In the genomic region with DNA sequence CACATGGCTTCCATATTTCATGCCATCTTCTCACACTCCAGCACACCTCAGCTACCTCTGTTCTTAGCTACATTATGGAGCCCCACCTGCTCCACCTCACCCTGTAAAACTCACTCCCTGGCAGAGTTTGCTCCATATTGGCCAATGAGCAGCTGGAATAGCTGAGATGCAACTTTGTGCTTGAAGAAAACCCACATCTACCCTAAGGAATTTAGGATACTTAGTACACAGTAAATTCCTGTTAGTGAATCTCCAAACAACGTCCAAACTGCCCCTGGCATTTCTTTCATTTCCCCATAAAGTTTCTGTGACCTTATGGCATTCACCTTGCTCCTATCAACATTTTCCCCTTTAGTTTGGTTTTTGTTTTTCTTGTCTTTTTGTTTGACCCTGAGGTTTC, we compare ENCODE assay signal across 15 cellular contexts. TPM values are rescaled to one million over a fixed set of nuclear protein-coding genes. Genes with fewer than 3 reads are reported as not detected.
DNase-seq lines count a peak whose midpoint lies in the region; ATAC-seq and TF ChIP-seq lines count a peak whose summit lies in the region.
"Had no signal": no experiment of that assay in that cellular context is flagged by ENCODE, and none has a peak within 500 bp of the region (broad histone marks: within the 10 kb centered on the region; RNA-seq: fewer than 3 reads in every experiment).

No MANE protein-coding gene starts in this region.

- H3K27ac ChIP-seq in KMS-11 = peak overlapping the region; percentile 42; the same call in 1 of the 2 replicates
- peak overlapping the region; percentile 39 for H3K27ac ChIP-seq in caudate nucleus (ENCODE audit: low read depth, low read length)
- H3K27ac ChIP-seq: PC-9, thyroid gland had no signal

- H3K4me3 Mint-ChIP-seq in nephron = peak overlapping the region; percentile 43 to 70 (median 60)

- no peak overlapping the region for H3K4me3 ChIP-seq in KMS-11 (IDR thresholded peaks at IDR 0.05; ENCODE audit: insufficient read depth, low read depth, low read length)
- H3K4me3 ChIP-seq: ascending aorta, PC-9, thyroid gland had no signal

- H3K79me2 ChIP-seq in KMS-11 (ENCODE audit: insufficient read depth, low read depth) = no peaks in the 10 kb centered on the region

- H3K27me3 ChIP-seq in KMS-11 (ENCODE audit: insufficient read depth, low read depth) = no peaks in the 10 kb centered on the region
- H3K27me3 ChIP-seq: ascending aorta, thyroid gland had no signal

- H3K36me3 Mint-ChIP-seq in nephron (ENCODE audit: low read depth) = peaks cover 52% of the 10 kb centered on the region

- H3K4me2 ChIP-seq in KMS-11 = peak overlapping the region; percentile 43
- H3K4me2 ChIP-seq: PC-9 had no signal

- H2AFZ ChIP-seq in KMS-11 (ENCODE audit: low read depth) = no peak overlapping the region
- H2AFZ ChIP-seq: PC-9 had no signal

- TF ChIP-seq CTCF in KMS-11 (conservative IDR thresholded peaks at IDR 0.05; ENCODE audit: low read depth, low read length) (no peak), nephron (IDR thresholded peaks at IDR 0.05; ENCODE audit: unreplicated experiment in 3 of 3) (no peak), omental fat pad (IDR thresholded peaks at IDR 0.05) (no peak)

- ATAC-seq in omental fat pad (ENCODE audit: low FRiP score) (no peak), HG02973 (IDR thresholded peaks at IDR 0.05; ENCODE audit: unreplicated experiment) (no peak)

- H3K36me3 ChIP-seq in KMS-11 (ENCODE audit: insufficient read depth) = no peaks in the 10 kb centered on the region

- H3K9ac ChIP-seq in KMS-11 = no peak overlapping the region

- peaks cover 15% of the 10 kb centered on the region for H3K27me3 Mint-ChIP-seq in nephron (ENCODE audit: low read depth)

- peak; percentile 60 for DNase-seq in AG20443 (ENCODE audit: low spot score)
- no peak for DNase-seq in caudate nucleus (lab: John Stamatoyannopoulos, UW)
- no peak for DNase-seq in omental fat pad (ENCODE audit: low spot score)
- DNase-seq in cerebellar cortex (ENCODE audit: low spot score) = no peak
- no peak for DNase-seq in occipital lobe (lab: John Stamatoyannopoulos, UW)
- DNase-seq: activated CD4-positive, alpha-beta T cell treated with anti-CD3 and anti-CD28 coated beads for 1 hour; DMS153; NCI-H1417 treated with DMSO at 0.1 percent for 48 hours; thyroid gland had no signal

- peak overlapping the region; percentile 67 to 93 (median 89) for H3K27ac Mint-ChIP-seq in nephron

- H3K9me3 Mint-ChIP-seq in nephron = no peaks in the 10 kb centered on the region

- peaks cover 65% of the 10 kb centered on the region for H3K4me1 ChIP-seq in KMS-11 (ENCODE audit: low read depth, poor library complexity, severe bottlenecking)

- no peaks in the 10 kb centered on the region for H4K20me1 ChIP-seq in KMS-11 (ENCODE audit: insufficient read depth)

- peaks cover 41% of the 10 kb centered on the region for H3K4me1 Mint-ChIP-seq in nephron

RNA-seq across cellular contexts. Expression of gene VWCE, which starts 2.2 kb away (rescaled TPM):
- 1 to 10 TPM in 3 of 4 donors, under 1 TPM in 1; 0.94 to 6.9 (median 4.6) TPM for total RNA-seq in omental fat pad
- 2.7 TPM for total RNA-seq in occipital lobe

RNA-seq across cellular contexts. Expression of gene DDB1, which starts 35.6 kb away (rescaled TPM):
- 100 to 1,000 TPM; 127 to 182 (median 155) TPM for total RNA-seq in omental fat pad
- total RNA-seq in occipital lobe = 210 TPM

RNA-seq across cellular contexts. Expression of gene TKFC, which starts 35.7 kb away (rescaled TPM):
- 10 to 100 TPM; 16.0 to 24.5 (median 20.0) TPM for total RNA-seq in omental fat pad
- total RNA-seq in occipital lobe = 10.6 TPM

RNA-seq across cellular contexts. Expression of gene PGA5, which starts 56.4 kb away (rescaled TPM):
- 1 to 10 TPM in 3 of 4 donors, not detected in 1; 2.0 to 5.0 (median 4.3) TPM for total RNA-seq in omental fat pad
- not detected for total RNA-seq in occipital lobe
- total RNA-seq: lung microvascular endothelial cell, PC-9 had no signal
